19 cellular contexts compared by ENCODE assay signal in the genomic region with DNA sequence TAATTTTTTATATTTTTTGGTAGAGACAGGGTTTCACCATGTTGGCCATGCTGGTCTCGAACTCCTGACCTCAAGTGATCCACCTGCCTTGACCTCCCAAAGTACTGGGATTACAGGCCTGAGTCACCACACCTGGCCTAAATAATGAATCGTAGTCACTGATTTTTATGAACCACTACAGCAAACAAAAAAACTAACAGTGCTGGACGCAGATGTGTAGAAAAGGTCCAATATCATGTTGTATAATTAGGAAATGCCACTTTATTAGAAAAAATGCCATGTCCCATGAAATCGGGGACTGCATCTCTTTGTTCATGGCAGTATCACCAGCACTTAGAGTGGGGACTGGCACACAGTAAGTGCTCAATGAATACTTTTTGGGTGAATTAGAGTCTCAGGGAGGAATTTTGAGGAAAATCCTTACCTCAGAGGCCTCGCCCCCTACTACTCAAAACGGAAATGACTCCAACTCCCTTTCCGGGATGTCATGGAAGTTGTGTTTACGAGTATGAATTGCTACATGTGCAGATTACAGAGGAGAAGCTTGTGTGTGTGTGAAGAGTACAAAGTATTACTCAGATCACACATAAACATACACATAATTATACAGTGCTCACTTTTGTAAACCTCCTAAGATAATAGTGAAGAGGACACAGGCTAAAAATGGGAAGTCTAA. TPM values are rescaled to one million over a fixed set of nuclear protein-coding genes. Genes with fewer than 3 reads are reported as not detected.
DNase-seq lines count a peak whose midpoint lies in the region; ATAC-seq, FAIRE-seq and TF ChIP-seq lines count a peak whose summit lies in the region.
"Had no signal": no experiment of that assay in that cellular context is flagged by ENCODE, and none has a peak within 500 bp of the region (broad histone marks: within the 10 kb centered on the region; RNA-seq: fewer than 3 reads in every experiment).

No MANE protein-coding gene starts in this region.

- no peaks in the 10 kb centered on the region for H3K27me3 Mint-ChIP-seq in progenitor cell of endocrine pancreas
- H3K27me3 Mint-ChIP-seq in activated CD8-positive, alpha-beta T cell treated with anti-CD3 and anti-CD28 coated beads for 36 hours, result peaks cover 1% of the 10 kb centered on the region
- H3K27me3 Mint-ChIP-seq: brain had no signal

- H3K4me3 Mint-ChIP-seq in progenitor cell of endocrine pancreas (ENCODE audit: low read depth), result no peak overlapping the region
- no peak overlapping the region for H3K4me3 Mint-ChIP-seq in activated CD8-positive, alpha-beta T cell treated with anti-CD3 and anti-CD28 coated beads for 36 hours
- H3K4me3 Mint-ChIP-seq: activated naive CD4-positive, alpha-beta T cell treated with anti-CD3 and anti-CD28 coated beads for 36 hours; brain had no signal

- peak; percentile 61 for DNase-seq in EH (ENCODE audit: low read depth)
- no peak for DNase-seq in SK-N-MC (ENCODE audit: low read depth, low spot score)
- DNase-seq in fibroblast of villous mesenchyme (ENCODE audit: low read depth), result peak; percentile 76
- no peak for DNase-seq in pancreas
- no peak for DNase-seq in NCI-H345 treated with DMSO at 0.1 percent for 48 hours (lab: John Stamatoyannopoulos, UW; ENCODE audit: unreplicated experiment)
- DNase-seq in progenitor cell of endocrine pancreas (ENCODE audit: low spot score, unreplicated experiment), result no peak
- no peak for DNase-seq in activated CD8-positive, alpha-beta T cell treated with anti-CD3 and anti-CD28 coated beads for 36 hours
- DNase-seq: activated CD4-positive, alpha-beta T cell treated with anti-CD3 and anti-CD28 coated beads for 4 hours; activated CD8-positive, alpha-beta memory T cell treated with anti-CD3 and anti-CD28 coated beads, Interleukin-2, amount 50 U/mL, for 48 hours; activated naive CD4-positive, alpha-beta T cell treated with anti-CD3 and anti-CD28 coated beads for 36 hours; effector CD8-positive, alpha-beta T cell; NCI-H1694; NCI-H510A treated with DMSO at 0.1 percent for 48 hours had no signal

- POLR2A ChIA-PET in activated CD8-positive, alpha-beta T cell treated with anti-CD3 and anti-CD28 coated beads for 36 hours (lab: Charles Lee), result no interaction called here

- H3K36me3 ChIP-seq in SK-N-MC (ENCODE audit: insufficient read depth, low read length) (no peaks in the 10 kb centered on the region), pancreas (no peaks in the 10 kb centered on the region)

- H3K9me3 ChIP-seq in SK-N-MC (ENCODE audit: low read depth, low read length) (no peaks in the 10 kb centered on the region), pancreas (no peaks in the 10 kb centered on the region)

- H3K27ac ChIP-seq in SK-N-MC, result peak overlapping the region; percentile 30; the same call in 1 of the 2 replicates
- peak overlapping the region; percentile 17 to 78 (median 64) for H3K27ac ChIP-seq in pancreas

- no peaks in the 10 kb centered on the region for H3K36me3 Mint-ChIP-seq in progenitor cell of endocrine pancreas (ENCODE audit: insufficient read depth)
- no peaks in the 10 kb centered on the region for H3K36me3 Mint-ChIP-seq in activated CD8-positive, alpha-beta T cell treated with anti-CD3 and anti-CD28 coated beads for 36 hours (ENCODE audit: low read depth)
- H3K36me3 Mint-ChIP-seq: brain had no signal

- intact Hi-C loops in pancreas (cut with DNase I), result no loop called here
- intact Hi-C loops in activated CD8-positive, alpha-beta T cell treated with anti-CD3 and anti-CD28 coated beads for 36 hours (cut with micrococcal nuclease), result no loop called here

- peaks cover 12% of the 10 kb centered on the region for H3K4me1 Mint-ChIP-seq in progenitor cell of endocrine pancreas (ENCODE audit: low read depth)
- H3K4me1 Mint-ChIP-seq in activated CD8-positive, alpha-beta T cell treated with anti-CD3 and anti-CD28 coated beads for 36 hours (ENCODE audit: low read depth), result peaks cover 2% of the 10 kb centered on the region

- WGBS in pancreas, 2 donors, result 84 to 86% methylated on average over 8 of the region's 8 CpGs

- H3K9me3 Mint-ChIP-seq in progenitor cell of endocrine pancreas (ENCODE audit: low read depth), result no peaks in the 10 kb centered on the region
- H3K9me3 Mint-ChIP-seq in activated CD8-positive, alpha-beta T cell treated with anti-CD3 and anti-CD28 coated beads for 36 hours, result no peaks in the 10 kb centered on the region
- H3K9me3 Mint-ChIP-seq: activated naive CD4-positive, alpha-beta T cell treated with anti-CD3 and anti-CD28 coated beads for 36 hours; brain had no signal

- no peak overlapping the region for H3K27ac Mint-ChIP-seq in progenitor cell of endocrine pancreas
- no peak overlapping the region for H3K27ac Mint-ChIP-seq in activated CD8-positive, alpha-beta T cell treated with anti-CD3 and anti-CD28 coated beads for 36 hours
- H3K27ac Mint-ChIP-seq: activated naive CD4-positive, alpha-beta T cell treated with anti-CD3 and anti-CD28 coated beads for 36 hours had no signal

- TF ChIP-seq CTCF in fibroblast of villous mesenchyme (IDR thresholded peaks at IDR 0.05; ENCODE audit: insufficient read depth, low read depth, low read length) (no peak), pancreas (IDR thresholded peaks at IDR 0.05) (no peak), progenitor cell of endocrine pancreas (IDR thresholded peaks at IDR 0.05; ENCODE audit: unreplicated experiment) (no peak)
- no peak for TF ChIP-seq CTCF in activated CD8-positive, alpha-beta T cell treated with anti-CD3 and anti-CD28 coated beads for 36 hours (IDR thresholded peaks at IDR 0.05)

- CTCF ChIA-PET in activated CD8-positive, alpha-beta T cell treated with anti-CD3 and anti-CD28 coated beads for 36 hours (lab: Charles Lee), result no interaction called here

- H3K27me3 ChIP-seq in pancreas, result no peaks in the 10 kb centered on the region

- FAIRE-seq in pancreas (lab: Jason Lieb, UNC), result no peak
- FAIRE-seq: frontal cortex, H54 had no signal

- ATAC-seq in pancreas (peak in 2 of 4 donors; percentile 14 to 22), GM21367 (IDR thresholded peaks at IDR 0.05; ENCODE audit: unreplicated experiment) (no peak)
- no peak for ATAC-seq in activated CD8-positive, alpha-beta T cell treated with anti-CD3 and anti-CD28 coated beads for 36 hours
- ATAC-seq: SK-N-SH treated with all-trans-retinoic acid at 6 μM for 48 hours had no signal

- H3K4me1 ChIP-seq in pancreas, result peaks cover 7 to 15% (median 14%) of the 10 kb centered on the region in 3 donors

- no peak overlapping the region for H3K9ac ChIP-seq in SK-N-MC (ENCODE audit: insufficient read length)

- no peak overlapping the region for H3K4me3 ChIP-seq in SK-N-MC
- H3K4me3 ChIP-seq in fibroblast of villous mesenchyme (ENCODE audit: low read depth, low read length), result no peak overlapping the region
- H3K4me3 ChIP-seq in pancreas, result no peak overlapping the region

RNA-seq across cellular contexts. Expression of a gene that starts 43.6 kb away (rescaled TPM):
- 5.2 and 6.0 TPM in 2 replicates for total RNA-seq in fibroblast of villous mesenchyme
- 1 to 10 TPM; 3.6 to 8.7 (median 5.9) TPM for total RNA-seq in pancreas
- 1 to 10 TPM; 4.1 to 9.7 TPM for polyA plus RNA-seq in pancreas
- total RNA-seq in progenitor cell of endocrine pancreas, result 2.8 and 3.2 TPM in 2 replicates
- 1 to 10 TPM; 5.2 to 6.0 TPM for total RNA-seq in activated CD8-positive, alpha-beta T cell treated with anti-CD3 and anti-CD28 coated beads for 36 hours
- total RNA-seq: G401 had no signal

RNA-seq across cellular contexts. Expression of a gene that starts 54.1 kb away (rescaled TPM):
- total RNA-seq in fibroblast of villous mesenchyme (82.1 and 92.4 TPM in 2 replicates), pancreas (10 to 100 TPM in 3 of 6 donors, 1 to 10 TPM in 3; 5.2 to 18.4 (median 9.6) TPM), progenitor cell of endocrine pancreas (4.8 and 5.3 TPM in 2 replicates)
- polyA plus RNA-seq in pancreas, result 10 to 100 TPM; 13.7 to 19.7 TPM
- under 1 TPM; 0.29 to 0.36 TPM for total RNA-seq in activated CD8-positive, alpha-beta T cell treated with anti-CD3 and anti-CD28 coated beads for 36 hours

Comparison
In these comparisons a context has a peak if more than half of its experiments do, and no peak if none do; other contexts are left out.
1. DNase-seq: peak in EH (single experiment) and fibroblast of villous mesenchyme (single experiment); none in SK-N-MC (single experiment), pancreas (0 of 6), NCI-H345 treated with DMSO at 0.1 percent for 48 hours (single experiment), progenitor cell of endocrine pancreas (single experiment) and activated CD8-positive, alpha-beta T cell treated with anti-CD3 and anti-CD28 coated beads for 36 hours (single experiment).